Comparison of ENCODE assay signal across 10 cellular contexts in the genomic region with DNA sequence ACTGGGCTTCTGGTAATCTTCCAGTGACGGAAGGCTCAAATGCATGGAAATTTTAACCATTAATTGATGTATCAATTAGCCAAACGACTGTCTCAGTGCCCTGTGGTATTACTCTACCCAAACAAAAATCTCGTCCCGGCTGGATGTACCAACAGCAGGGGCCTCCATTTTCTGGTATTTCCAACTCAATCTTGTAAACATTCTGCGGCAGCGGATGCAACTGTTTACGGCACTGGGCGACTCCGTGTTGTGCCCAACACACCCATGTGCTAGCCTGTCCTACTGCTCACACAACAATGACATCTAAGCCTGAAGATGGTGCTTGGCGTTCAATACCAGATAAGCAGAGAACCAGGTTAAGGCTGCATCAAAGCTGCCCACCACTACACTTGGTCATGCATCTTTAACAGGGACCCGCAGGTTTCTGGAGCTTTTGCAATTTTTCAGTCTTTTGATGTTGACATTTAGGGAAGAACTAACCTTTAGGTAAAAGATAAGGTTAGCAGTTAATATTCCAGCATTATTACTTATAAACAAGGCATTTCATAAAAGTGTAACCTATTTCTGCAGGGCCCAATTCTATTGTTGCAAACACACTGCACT. TPM values are rescaled to one million over a fixed set of nuclear protein-coding genes. Genes with fewer than 3 reads are reported as not detected.
DNase-seq lines count a peak whose midpoint lies in the region; ATAC-seq and TF ChIP-seq lines count a peak whose summit lies in the region.
"Had no signal": no experiment of that assay in that cellular context is flagged by ENCODE, and none has a peak within 500 bp of the region (broad histone marks: within the 10 kb centered on the region; RNA-seq: fewer than 3 reads in every experiment).

No MANE protein-coding gene starts in this region.

- intact Hi-C loops in activated CD4-positive, alpha-beta memory T cell treated with anti-CD3 and anti-CD28 coated beads for 36 hours (cut with micrococcal nuclease) = loop anchor here (2.0 kb wide), 1 partner anchor 16 kb away; no protein-coding TSS in a partner anchor
- intact Hi-C loops in transverse colon (cut with DNase I; ENCODE audit: low total_unique reads) (no loop called here), Right ventricle myocardium inferior (cut with DNase I) (no loop called here), ascending aorta (cut with DNase I) (no loop called here)

- H3K4me3 Mint-ChIP-seq in activated T-cell treated with anti-CD3 and anti-CD28 coated beads, Interleukin-2, amount 50 U/mL, for 72 hours = peak overlapping the region; percentile 21 to 39
- peak overlapping the region; percentile 45 for H3K4me3 Mint-ChIP-seq in activated CD4-positive, alpha-beta memory T cell treated with anti-CD3 and anti-CD28 coated beads for 36 hours

- no peak for DNase-seq in activated T-cell treated with anti-CD3 and anti-CD28 coated beads, Interleukin-2, amount 50 U/mL, for 72 hours
- DNase-seq in activated T-cell treated with anti-CD3 and anti-CD28 coated beads, Interleukin-2, amount 50 U/mL, for 48 hours = no peak
- DNase-seq in activated CD4-positive, alpha-beta memory T cell treated with anti-CD3 and anti-CD28 coated beads for 36 hours = no peak
- DNase-seq in transverse colon (no peak), Right ventricle myocardium inferior (ENCODE audit: missing footprints) (no peak), ascending aorta (ENCODE audit: low spot score in 2 of 2) (no peak)
- DNase-seq: activated CD4-positive, alpha-beta T cell treated with anti-CD3 and anti-CD28 coated beads for 4 hours; CD4-positive, alpha-beta memory T cell had no signal

- H3K4me1 ChIP-seq in iPS-20b (ENCODE audit: insufficient read depth, low read length) = peaks cover 27% of the 10 kb centered on the region
- peaks cover 0 to 13% (median 4%) of the 10 kb centered on the region in 4 donors for H3K4me1 ChIP-seq in transverse colon
- H3K4me1 ChIP-seq in ascending aorta = peaks cover 0 to 4% of the 10 kb centered on the region in 2 donors

- no peaks in the 10 kb centered on the region for H3K9me3 Mint-ChIP-seq in activated T-cell treated with anti-CD3 and anti-CD28 coated beads, Interleukin-2, amount 50 U/mL, for 72 hours
- H3K9me3 Mint-ChIP-seq in activated CD4-positive, alpha-beta memory T cell treated with anti-CD3 and anti-CD28 coated beads for 36 hours = no peaks in the 10 kb centered on the region
- H3K9me3 Mint-ChIP-seq: CD4-positive, alpha-beta memory T cell had no signal

- no peak for TF ChIP-seq CTCF in transverse colon (IDR thresholded peaks at IDR 0.05)
- TF ChIP-seq CTCF in ascending aorta (IDR thresholded peaks at IDR 0.05) = no peak

- CTCF ChIA-PET in activated CD4-positive, alpha-beta memory T cell treated with anti-CD3 and anti-CD28 coated beads for 36 hours (lab: Charles Lee) = interaction anchor here (0.9 to 2.1 kb wide), 2 partner anchors 18 kb away, joined by 3 to 9 read pairs; no protein-coding TSS in a partner anchor

- 75 to 84% methylated on average over 4 to 11 of the region's 11 CpGs for WGBS in transverse colon (ENCODE audit: low coverage in 1 of 2), 2 donors

- no peak for TF ChIP-seq EP300 in transverse colon (IDR thresholded peaks at IDR 0.05; ENCODE audit: low read depth)

- in situ Hi-C loops in transverse colon (cut with MboI; ENCODE audit: low pct_ligation_motif_present in 1 of 4, low pct_unique_long_range_greater_than_20kb in 1 of 4, low sequenced_read_pairs in 3 of 4) = no loop called here

- H3K27ac ChIP-seq in iPS-20b (ENCODE audit: low read length) (no peak overlapping the region), transverse colon (peak overlapping the region; percentile 71 to 87 (median 80)), ascending aorta (peak overlapping the region in 1 of 2 donors; percentile 9)

- H3K9me3 ChIP-seq in iPS-20b (ENCODE audit: insufficient read depth, low read depth, low read length) = no peaks in the 10 kb centered on the region
- H3K9me3 ChIP-seq in transverse colon = no peaks in the 10 kb centered on the region
- H3K9me3 ChIP-seq in ascending aorta = no peaks in the 10 kb centered on the region

- peak overlapping the region; percentile 88 for H3K4me3 ChIP-seq in iPS-20b (ENCODE audit: low read length)
- peak overlapping the region in 3 of 4 donors; percentile 55 to 68 (median 63) for H3K4me3 ChIP-seq in transverse colon
- H3K4me3 ChIP-seq in ascending aorta = peak overlapping the region in 1 of 2 donors; percentile 77

- H3K27me3 Mint-ChIP-seq in activated T-cell treated with anti-CD3 and anti-CD28 coated beads, Interleukin-2, amount 50 U/mL, for 72 hours (ENCODE audit: low read depth) = peaks cover 77% of the 10 kb centered on the region
- H3K27me3 Mint-ChIP-seq in activated CD4-positive, alpha-beta memory T cell treated with anti-CD3 and anti-CD28 coated beads for 36 hours = peaks cover 63% of the 10 kb centered on the region

- no peak for ATAC-seq in activated T-cell treated with anti-CD3 and anti-CD28 coated beads, Interleukin-2, amount 50 U/mL, for 72 hours (replicated peaks in 1 of 2)
- ATAC-seq in GM21360 (IDR thresholded peaks at IDR 0.05; ENCODE audit: unreplicated experiment) (no peak), Right ventricle myocardium inferior (no peak)

- H3K36me3 ChIP-seq in iPS-20b (ENCODE audit: insufficient read depth, low read depth, low read length) = no peaks in the 10 kb centered on the region
- H3K36me3 ChIP-seq in transverse colon = no peaks in the 10 kb centered on the region
- H3K36me3 ChIP-seq in ascending aorta = no peaks in the 10 kb centered on the region

- H3K27ac Mint-ChIP-seq in activated T-cell treated with anti-CD3 and anti-CD28 coated beads, Interleukin-2, amount 50 U/mL, for 72 hours = no peak overlapping the region
- H3K27ac Mint-ChIP-seq in activated CD4-positive, alpha-beta memory T cell treated with anti-CD3 and anti-CD28 coated beads for 36 hours = no peak overlapping the region
- H3K27ac Mint-ChIP-seq: CD4-positive, alpha-beta memory T cell had no signal

- H3K4me1 Mint-ChIP-seq in activated T-cell treated with anti-CD3 and anti-CD28 coated beads, Interleukin-2, amount 50 U/mL, for 72 hours (ENCODE audit: low read depth) = peaks cover 8% of the 10 kb centered on the region
- H3K4me1 Mint-ChIP-seq in activated CD4-positive, alpha-beta memory T cell treated with anti-CD3 and anti-CD28 coated beads for 36 hours (ENCODE audit: low read depth) = peaks cover 2% of the 10 kb centered on the region

- TF ChIP-seq POLR2A in transverse colon (IDR thresholded peaks at IDR 0.05) = no peak

- POLR2A ChIA-PET in activated CD4-positive, alpha-beta memory T cell treated with anti-CD3 and anti-CD28 coated beads for 36 hours (lab: Charles Lee) = no interaction called here

- H3K27me3 ChIP-seq in iPS-20b (ENCODE audit: insufficient read depth, low read length) = peaks cover 14% of the 10 kb centered on the region
- peaks cover 29% of the 10 kb centered on the region for H3K27me3 ChIP-seq in transverse colon
- no peaks in the 10 kb centered on the region for H3K27me3 ChIP-seq in ascending aorta

- H3K9ac ChIP-seq in iPS-20b (ENCODE audit: low read depth, low read length) = peak overlapping the region; percentile 92; the same call in 1 of the 2 replicates

- H3K36me3 Mint-ChIP-seq in activated T-cell treated with anti-CD3 and anti-CD28 coated beads, Interleukin-2, amount 50 U/mL, for 72 hours (ENCODE audit: insufficient read depth in 2 of 2) = no peaks in the 10 kb centered on the region
- no peaks in the 10 kb centered on the region for H3K36me3 Mint-ChIP-seq in activated CD4-positive, alpha-beta memory T cell treated with anti-CD3 and anti-CD28 coated beads for 36 hours
- H3K36me3 Mint-ChIP-seq: CD4-positive, alpha-beta memory T cell had no signal

RNA-seq across cellular contexts. Expression of gene FAXC, which starts 1.2 kb away (rescaled TPM):
- not detected for total RNA-seq in activated T-cell treated with anti-CD3 and anti-CD28 coated beads, Interleukin-2, amount 50 U/mL, for 72 hours
- total RNA-seq in activated CD4-positive, alpha-beta memory T cell treated with anti-CD3 and anti-CD28 coated beads for 36 hours = not detected
- total RNA-seq in transverse colon (100 to 1,000 TPM in 1 of 4 donors, 1 to 10 TPM in 2, under 1 TPM in 1; 0.75 to 285 (median 7.1) TPM), Right ventricle myocardium inferior (not detected), ascending aorta (not detected)
- total RNA-seq: CD4-positive, alpha-beta memory T cell had no signal

RNA-seq across cellular contexts. Expression of gene COQ3, which starts 45.7 kb away (rescaled TPM):
- 10 to 100 TPM in 1 of 2 donors, 1 to 10 TPM in 1; 7.0 to 11.8 TPM for total RNA-seq in activated T-cell treated with anti-CD3 and anti-CD28 coated beads, Interleukin-2, amount 50 U/mL, for 72 hours
- total RNA-seq in activated CD4-positive, alpha-beta memory T cell treated with anti-CD3 and anti-CD28 coated beads for 36 hours = 10 to 100 TPM; 14.9 to 16.4 TPM
- total RNA-seq in transverse colon (1 to 10 TPM in 2 of 4 donors, not detected in 2; 4.9 to 5.1 TPM), Right ventricle myocardium inferior (31.4 TPM), ascending aorta (1.7 TPM)
